8 cellular contexts compared by ENCODE assay signal in genomic region chrX:14095702-14096101, GRCh38.
DNase-seq lines count a peak whose midpoint lies in the region; ATAC-seq and TF ChIP-seq lines count a peak whose summit lies in the region.

No MANE protein-coding gene starts in this region.

- no peak for TF ChIP-seq EP300 in tibial nerve (IDR thresholded peaks at IDR 0.05)

- TF ChIP-seq CTCF in tibial nerve (IDR thresholded peaks at IDR 0.05), result peak; percentile 34 to 67 (median 60)

- DNase-seq in T-helper 17 cell (peak in 1 of 3 donors; percentile 16), cerebellum (ENCODE audit: low spot score) (peak; percentile 43), memory B cell (ENCODE audit: low spot score in 2 of 2) (peak; percentile 1 to 16), tibial nerve (ENCODE audit: low spot score in 2 of 2) (peak in 1 of 2 donors; percentile 11), NCI-H446 (lab: John Stamatoyannopoulos, UW) (no peak), SKM-1 treated with dmso at 0.1 percent for 144 hours (lab: John Stamatoyannopoulos, UW; ENCODE audit: unreplicated experiment) (no peak)

- H3K4me1 Mint-ChIP-seq in T-helper 17 cell (peaks cover 2% of the 10 kb centered on the region), memory B cell (no peaks in the 10 kb centered on the region)

- H3K36me3 ChIP-seq in tibial nerve, result no peaks in the 10 kb centered on the region

- H3K4me1 ChIP-seq in tibial nerve, result no peaks in the 10 kb centered on the region

- H3K27me3 ChIP-seq in tibial nerve, result peaks cover 2 to 8% of the 10 kb centered on the region in 2 donors

- WGBS in tibial nerve, 2 donors, result 20 to 21% methylated on average over 11 to 13 of the region's 13 CpGs

- ATAC-seq in GM18505 (IDR thresholded peaks at IDR 0.05; ENCODE audit: unreplicated experiment) (peak; percentile 70), HG02973 (IDR thresholded peaks at IDR 0.05; ENCODE audit: unreplicated experiment) (peak; percentile 85), T-helper 17 cell (peak; percentile 76), memory B cell (ENCODE audit: low read depth) (peak; percentile 57)

- H3K27ac ChIP-seq in tibial nerve, result no peak overlapping the region

- H3K4me3 ChIP-seq in tibial nerve, result no peak overlapping the region

- H3K9me3 Mint-ChIP-seq in memory B cell, result no peaks in the 10 kb centered on the region

- H3K4me3 Mint-ChIP-seq in T-helper 17 cell, result no peak overlapping the region
- peak overlapping the region; percentile 21 for H3K4me3 Mint-ChIP-seq in memory B cell

- no peaks in the 10 kb centered on the region for H3K9me3 ChIP-seq in T-helper 17 cell (ENCODE audit: control insufficient read depth, low read length, poor library complexity, severe bottlenecking)
- no peaks in the 10 kb centered on the region for H3K9me3 ChIP-seq in tibial nerve

- H3K27me3 Mint-ChIP-seq in T-helper 17 cell (no peaks in the 10 kb centered on the region), memory B cell (no peaks in the 10 kb centered on the region)

- H3K36me3 Mint-ChIP-seq in T-helper 17 cell (ENCODE audit: low read depth) (no peaks in the 10 kb centered on the region), memory B cell (no peaks in the 10 kb centered on the region)

- H3K27ac Mint-ChIP-seq in T-helper 17 cell (no peak overlapping the region), memory B cell (no peak overlapping the region)

- no peak for TF ChIP-seq POLR2A in GM18505 (IDR thresholded peaks at IDR 0.05; ENCODE audit: borderline replicate concordance, extremely low read depth, insufficient read depth, insufficient read length)
- no peak for TF ChIP-seq POLR2A in tibial nerve (IDR thresholded peaks at IDR 0.05)

Comparison
In these comparisons a context has a peak if more than half of its experiments do, and no peak if none do; other contexts are left out.
1. DNase-seq: peak in cerebellum (single experiment) and memory B cell (2 of 2); none in NCI-H446 (0 of 2) and SKM-1 treated with dmso at 0.1 percent for 144 hours (single experiment).
2. Peak in every context shown above with its lines, with median percentiles within 50 percentile points of each other: ATAC-seq.